10 cellular contexts compared by ENCODE assay signal in genomic region chr14:23380197-23381016, GRCh38. TPM values are rescaled to one million over a fixed set of nuclear protein-coding genes. Genes with fewer than 3 reads are reported as not detected.
DNase-seq lines count a peak whose midpoint lies in the region; ATAC-seq lines count a peak whose summit lies in the region.
"Had no signal": no experiment of that assay in that cellular context is flagged by ENCODE, and none has a peak within 500 bp of the region (broad histone marks: within the 10 kb centered on the region; RNA-seq: fewer than 3 reads in every experiment).

No MANE protein-coding gene starts in this region.

- DNase-seq in Right ventricle myocardium superior (no peak), cardiac septum (ENCODE audit: low spot score) (no peak), caudate nucleus (lab: John Stamatoyannopoulos, UW) (peak in 10 of 61 donors; percentile 4 to 48 (median 22)), left lobe of liver (ENCODE audit: low spot score) (no peak), HPDE6-E6E7 (ENCODE audit: extremely low spot score) (no peak), SHP77 (lab: John Stamatoyannopoulos, UW) (no peak)

- intact Hi-C loops in Right ventricle myocardium superior (cut with DNase I) (loop anchor here (5.0 kb wide), 1 partner anchor 53 kb away; no protein-coding TSS in a partner anchor), cardiac septum (cut with DNase I) (loop anchor here (2.0 kb wide), 1 partner anchor 52 kb away; no protein-coding TSS in a partner anchor)

- ATAC-seq in Right ventricle myocardium superior (ENCODE audit: poor library complexity) (peak; percentile 6), left lobe of liver (peak; percentile 27), HG02840 (IDR thresholded peaks at IDR 0.05; ENCODE audit: low FRiP score, unreplicated experiment) (no peak), GM18909 (IDR thresholded peaks at IDR 0.05; ENCODE audit: poor library complexity, unreplicated experiment) (no peak)

- peak overlapping the region; percentile 12 for H3K27ac ChIP-seq in caudate nucleus (ENCODE audit: low read depth, low read length)
- H3K27ac ChIP-seq: spleen had no signal

RNA-seq across cellular contexts. Expression of gene CMTM5, which starts 3.6 kb away (rescaled TPM):
- total RNA-seq in Right ventricle myocardium superior (0.27 TPM), cardiac septum (not detected), left lobe of liver (not detected)
- total RNA-seq: Peyer's patch had no signal

RNA-seq across cellular contexts. Expression of gene IL25, which starts 7.8 kb away (rescaled TPM):
- total RNA-seq in Right ventricle myocardium superior, result not detected
- not detected for total RNA-seq in cardiac septum
- total RNA-seq in left lobe of liver, result not detected
- total RNA-seq: Peyer's patch, spleen had no signal

RNA-seq across cellular contexts. Expression of gene EFS, which starts 15.4 kb away (rescaled TPM):
- total RNA-seq in Right ventricle myocardium superior (3.2 TPM), cardiac septum (3.7 TPM), left lobe of liver (0.68 TPM)

RNA-seq across cellular contexts. Expression of gene MYH6, which starts 27.7 kb away (rescaled TPM):
- 4,934 TPM for total RNA-seq in Right ventricle myocardium superior
- 170 TPM for total RNA-seq in cardiac septum
- total RNA-seq in left lobe of liver, result not detected
- total RNA-seq: Peyer's patch had no signal

RNA-seq across cellular contexts. Expression of gene SLC22A17, which starts 27.7 kb away (rescaled TPM):
- total RNA-seq in Right ventricle myocardium superior, result 10.3 TPM
- total RNA-seq in cardiac septum, result 10.6 TPM
- total RNA-seq in left lobe of liver, result 3.6 TPM

Comparison
In these comparisons a context has a peak if more than half of its experiments do, and no peak if none do; other contexts are left out.
1. ATAC-seq: peak in Right ventricle myocardium superior (single experiment) and left lobe of liver (single experiment); none in HG02840 (single experiment) and GM18909 (single experiment).